In genomic region chr12:39036060-39036459, GRCh38 we compare ENCODE assay signal across 1 cellular context.
A peak's percentile ranks its signal among the peaks of the same experiment; 100 is the strongest.
TF ChIP-seq lines count a peak whose summit lies in the region.

No MANE protein-coding gene starts in this region.

TF ChIP-seq in HEK293, 187 proteins besides CTCF, POLR2A, EP300 and RAD21 (continued from another document):
- TF ChIP-seq, protein P1, sequence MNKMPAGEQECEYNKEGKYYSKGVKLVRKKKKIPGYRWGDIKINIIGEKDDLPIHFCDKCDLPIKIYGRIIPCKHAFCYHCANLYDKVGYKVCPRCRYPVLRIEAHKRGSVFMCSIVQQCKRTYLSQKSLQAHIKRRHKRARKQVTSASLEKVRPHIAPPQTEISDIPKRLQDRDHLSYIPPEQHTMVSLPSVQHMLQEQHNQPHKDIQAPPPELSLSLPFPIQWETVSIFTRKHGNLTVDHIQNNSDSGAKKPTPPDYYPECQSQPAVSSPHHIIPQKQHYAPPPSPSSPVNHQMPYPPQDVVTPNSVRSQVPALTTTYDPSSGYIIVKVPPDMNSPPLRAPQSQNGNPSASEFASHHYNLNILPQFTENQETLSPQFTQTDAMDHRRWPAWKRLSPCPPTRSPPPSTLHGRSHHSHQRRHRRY (tag by site-specific recombination; IDR thresholded peaks at IDR 0.05) = no peak
- TF ChIP-seq PRDM10 (tag by site-specific recombination; IDR thresholded peaks at IDR 0.05) (peak; percentile 59; the same call in 1 of the 2 replicates), ZNF830 (tag by site-specific recombination; IDR thresholded peaks at IDR 0.05; ENCODE audit: low read depth) (no peak), ZNF707 (tag by site-specific recombination; IDR thresholded peaks at IDR 0.05) (no peak), ZNF785 (tag by site-specific recombination; IDR thresholded peaks at IDR 0.05) (no peak), ZNF157 (tag by site-specific recombination; IDR thresholded peaks at IDR 0.05) (no peak), ZNF561 (tag by site-specific recombination; IDR thresholded peaks at IDR 0.05; ENCODE audit: borderline replicate concordance) (peak; percentile 59; the same call in 1 of the 2 replicates), ZNF677 (tag by site-specific recombination; IDR thresholded peaks at IDR 0.05) (no peak), ZNF211 (tag by site-specific recombination; IDR thresholded peaks at IDR 0.05; ENCODE audit: low read depth) (no peak), ZNF248 (tag by site-specific recombination; IDR thresholded peaks at IDR 0.05) (no peak), GLI2 (tag by site-specific recombination; IDR thresholded peaks at IDR 0.05; ENCODE audit: borderline replicate concordance, low read depth) (peak; percentile 79), ZNF843 (tag by site-specific recombination; IDR thresholded peaks at IDR 0.05) (peak; percentile 98), ZNF510 (tag by site-specific recombination; IDR thresholded peaks at IDR 0.05; ENCODE audit: insufficient replicate concordance) (no peak), ZBTB48 (tag by site-specific recombination; IDR thresholded peaks at IDR 0.05) (no peak), MZF1 (tag by site-specific recombination; IDR thresholded peaks at IDR 0.05; ENCODE audit: borderline replicate concordance) (peak; percentile 33; the same call in 1 of the 2 replicates), ZNF560 (tag by site-specific recombination; IDR thresholded peaks at IDR 0.05; ENCODE audit: borderline replicate concordance) (no peak), PBX3 (CRISPR knock-in tag; IDR thresholded peaks at IDR 0.05) (no peak), ZNF132 (tag by site-specific recombination; IDR thresholded peaks at IDR 0.05; ENCODE audit: borderline replicate concordance) (no peak), ZXDB (tag by site-specific recombination; IDR thresholded peaks at IDR 0.05) (peak; percentile 92), ZSCAN5A (tag by site-specific recombination; IDR thresholded peaks at IDR 0.05) (no peak), ZNF530 (tag by site-specific recombination; IDR thresholded peaks at IDR 0.05; ENCODE audit: low read depth) (no peak), ZNF10 (tag by site-specific recombination; IDR thresholded peaks at IDR 0.05) (peak; percentile 38; the same call in 1 of the 2 replicates), ZBTB20 (tag by site-specific recombination; IDR thresholded peaks at IDR 0.05) (no peak)
- TF ChIP-seq, protein P2, sequence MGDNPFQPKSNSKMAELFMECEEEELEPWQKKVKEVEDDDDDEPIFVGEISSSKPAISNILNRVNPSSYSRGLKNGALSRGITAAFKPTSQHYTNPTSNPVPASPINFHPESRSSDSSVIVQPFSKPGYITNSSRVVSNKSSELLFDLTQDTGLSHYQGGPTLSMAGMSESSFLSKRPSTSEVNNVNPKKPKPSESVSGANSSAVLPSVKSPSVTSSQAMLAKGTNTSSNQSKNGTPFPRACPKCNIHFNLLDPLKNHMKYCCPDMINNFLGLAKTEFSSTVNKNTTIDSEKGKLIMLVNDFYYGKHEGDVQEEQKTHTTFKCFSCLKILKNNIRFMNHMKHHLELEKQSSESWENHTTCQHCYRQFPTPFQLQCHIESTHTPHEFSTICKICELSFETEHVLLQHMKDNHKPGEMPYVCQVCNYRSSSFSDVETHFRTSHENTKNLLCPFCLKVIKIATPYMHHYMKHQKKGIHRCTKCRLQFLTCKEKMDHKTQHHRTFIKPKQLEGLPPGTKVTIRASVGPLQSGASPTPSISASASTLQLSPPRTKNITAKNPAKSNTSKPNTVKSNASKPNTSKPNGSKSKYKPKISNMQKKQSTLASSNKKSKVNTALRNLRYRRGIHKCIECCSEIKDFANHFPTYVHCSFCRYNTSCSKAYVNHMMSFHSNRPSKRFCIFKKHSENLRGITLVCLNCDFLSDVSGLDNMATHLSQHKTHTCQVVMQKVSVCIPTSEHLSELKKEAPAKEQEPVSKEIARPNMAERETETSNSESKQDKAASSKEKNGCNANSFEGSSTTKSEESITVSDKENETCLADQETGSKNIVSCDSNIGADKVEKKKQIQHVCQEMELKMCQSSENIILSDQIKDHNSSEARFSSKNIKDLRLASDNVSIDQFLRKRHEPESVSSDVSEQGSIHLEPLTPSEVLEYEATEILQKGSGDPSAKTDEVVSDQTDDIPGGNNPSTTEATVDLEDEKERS (tag by site-specific recombination; IDR thresholded peaks at IDR 0.05) = no peak
- TF ChIP-seq, protein P3, sequence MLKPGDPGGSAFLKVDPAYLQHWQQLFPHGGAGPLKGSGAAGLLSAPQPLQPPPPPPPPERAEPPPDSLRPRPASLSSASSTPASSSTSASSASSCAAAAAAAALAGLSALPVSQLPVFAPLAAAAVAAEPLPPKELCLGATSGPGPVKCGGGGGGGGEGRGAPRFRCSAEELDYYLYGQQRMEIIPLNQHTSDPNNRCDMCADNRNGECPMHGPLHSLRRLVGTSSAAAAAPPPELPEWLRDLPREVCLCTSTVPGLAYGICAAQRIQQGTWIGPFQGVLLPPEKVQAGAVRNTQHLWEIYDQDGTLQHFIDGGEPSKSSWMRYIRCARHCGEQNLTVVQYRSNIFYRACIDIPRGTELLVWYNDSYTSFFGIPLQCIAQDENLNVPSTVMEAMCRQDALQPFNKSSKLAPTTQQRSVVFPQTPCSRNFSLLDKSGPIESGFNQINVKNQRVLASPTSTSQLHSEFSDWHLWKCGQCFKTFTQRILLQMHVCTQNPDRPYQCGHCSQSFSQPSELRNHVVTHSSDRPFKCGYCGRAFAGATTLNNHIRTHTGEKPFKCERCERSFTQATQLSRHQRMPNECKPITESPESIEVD (tag by site-specific recombination; IDR thresholded peaks at IDR 0.05) = peak; percentile 97
- TF ChIP-seq, protein P4, sequence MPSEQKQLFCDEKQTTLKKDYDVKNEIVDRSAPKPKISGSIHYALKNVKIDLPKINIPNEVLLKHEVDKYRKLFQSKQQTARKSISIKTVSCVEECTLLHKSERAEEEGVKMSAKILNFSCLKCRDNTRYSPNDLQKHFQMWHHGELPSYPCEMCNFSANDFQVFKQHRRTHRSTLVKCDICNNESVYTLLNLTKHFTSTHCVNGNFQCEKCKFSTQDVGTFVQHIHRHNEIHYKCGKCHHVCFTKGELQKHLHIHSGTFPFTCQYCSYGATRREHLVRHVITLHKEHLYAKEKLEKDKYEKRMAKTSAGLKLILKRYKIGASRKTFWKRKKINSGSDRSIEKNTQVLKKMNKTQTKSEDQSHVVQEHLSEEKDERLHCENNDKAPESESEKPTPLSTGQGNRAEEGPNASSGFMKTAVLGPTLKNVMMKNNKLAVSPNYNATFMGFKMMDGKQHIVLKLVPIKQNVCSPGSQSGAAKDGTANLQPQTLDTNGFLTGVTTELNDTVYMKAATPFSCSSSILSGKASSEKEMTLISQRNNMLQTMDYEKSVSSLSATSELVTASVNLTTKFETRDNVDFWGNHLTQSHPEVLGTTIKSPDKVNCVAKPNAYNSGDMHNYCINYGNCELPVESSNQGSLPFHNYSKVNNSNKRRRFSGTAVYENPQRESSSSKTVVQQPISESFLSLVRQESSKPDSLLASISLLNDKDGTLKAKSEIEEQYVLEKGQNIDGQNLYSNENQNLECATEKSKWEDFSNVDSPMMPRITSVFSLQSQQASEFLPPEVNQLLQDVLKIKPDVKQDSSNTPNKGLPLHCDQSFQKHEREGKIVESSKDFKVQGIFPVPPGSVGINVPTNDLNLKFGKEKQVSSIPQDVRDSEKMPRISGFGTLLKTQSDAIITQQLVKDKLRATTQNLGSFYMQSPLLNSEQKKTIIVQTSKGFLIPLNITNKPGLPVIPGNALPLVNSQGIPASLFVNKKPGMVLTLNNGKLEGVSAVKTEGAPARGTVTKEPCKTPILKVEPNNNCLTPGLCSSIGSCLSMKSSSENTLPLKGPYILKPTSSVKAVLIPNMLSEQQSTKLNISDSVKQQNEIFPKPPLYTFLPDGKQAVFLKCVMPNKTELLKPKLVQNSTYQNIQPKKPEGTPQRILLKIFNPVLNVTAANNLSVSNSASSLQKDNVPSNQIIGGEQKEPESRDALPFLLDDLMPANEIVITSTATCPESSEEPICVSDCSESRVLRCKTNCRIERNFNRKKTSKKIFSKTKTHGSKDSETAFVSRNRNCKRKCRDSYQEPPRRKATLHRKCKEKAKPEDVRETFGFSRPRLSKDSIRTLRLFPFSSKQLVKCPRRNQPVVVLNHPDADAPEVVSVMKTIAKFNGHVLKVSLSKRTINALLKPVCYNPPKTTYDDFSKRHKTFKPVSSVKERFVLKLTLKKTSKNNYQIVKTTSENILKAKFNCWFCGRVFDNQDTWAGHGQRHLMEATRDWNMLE (tag by site-specific recombination; conservative IDR thresholded peaks at IDR 0.05; ENCODE audit: low read depth) = 0 out of 2 replicates have a peak, but pooled peaks have one; percentile 30
